29 cellular contexts compared by ENCODE assay signal in genomic region chr3:52593103-52593502, GRCh38. TPM values are rescaled to one million over a fixed set of nuclear protein-coding genes. Genes with fewer than 3 reads are reported as not detected.
A peak's percentile ranks its signal among the peaks of the same experiment; 100 is the strongest.
DNase-seq lines count a peak whose midpoint lies in the region; ATAC-seq, FAIRE-seq and TF ChIP-seq lines count a peak whose summit lies in the region.
"Had no signal": no experiment of that assay in that cellular context is flagged by ENCODE, and none has a peak within 500 bp of the region (broad histone marks: within the 10 kb centered on the region; RNA-seq: fewer than 3 reads in every experiment).

No MANE protein-coding gene starts in this region.

- POLR2A ChIA-PET in activated CD8-positive, alpha-beta T cell treated with anti-CD3 and anti-CD28 coated beads for 36 hours (lab: Charles Lee), result interaction anchor here (0.7 to 1.4 kb wide), 2 partner anchors 38 to 316 kb away, joined by 3 read pairs; no protein-coding TSS in a partner anchor
- POLR2A ChIA-PET in HepG2 (lab: Yijun Ruan, JAX), result no interaction called here

- DNase-seq in Right ventricle myocardium superior (peak; percentile 52), Right ventricle myocardium inferior (ENCODE audit: missing footprints) (no peak), adrenal gland (peak in 5 of 7 donors; percentile 23 to 72 (median 60)), globus pallidus (ENCODE audit: low spot score) (peak; percentile 26), HepG2 (ENCODE audit: low spot score) (no peak), chondrocyte (ENCODE audit: low spot score) (no peak)
- no peak for DNase-seq in stimulated activated effector memory CD8-positive, alpha-beta T cell treated with anti-CD3 and anti-CD28 coated beads, Interleukin-12 subunit alpha, Interleukin-12 subunit beta, amount 100 ng/mL, for 72 hours (ENCODE audit: low spot score in 2 of 2)
- no peak for DNase-seq in activated CD8-positive, alpha-beta T cell treated with anti-CD3 and anti-CD28 coated beads for 36 hours
- DNase-seq: 8988T; AML-193; IMR-90; Karpas-422; MV-4-11; NCI-H1105 treated with DMSO at 0.1 percent for 48 hours; NCI-H1694; NCI-H2081; NCI-H2171; NCI-H345; NCI-H524; NCI-H774; NK-92 treated with Interleukin-12 subunit alpha and Interleukin-12 subunit beta, amount 100 ng/mL, for 24 hours; Peyer's patch had no signal

- H2AFZ ChIP-seq in HepG2 (ENCODE audit: low read length), result no peak overlapping the region

- H3K4me2 ChIP-seq in HepG2 (ENCODE audit: low read depth, low read length), result no peak overlapping the region

- TF ChIP-seq CTCF in adrenal gland (IDR thresholded peaks at IDR 0.05) (no peak), HepG2 (CRISPR knock-in tag; IDR thresholded peaks at IDR 0.05) (no peak), chondrocyte (IDR thresholded peaks at IDR 0.05) (no peak)
- TF ChIP-seq CTCF in activated CD8-positive, alpha-beta T cell treated with anti-CD3 and anti-CD28 coated beads for 36 hours (IDR thresholded peaks at IDR 0.05), result no peak

- peaks cover 69% of the 10 kb centered on the region for H3K36me3 Mint-ChIP-seq in stimulated activated effector memory CD8-positive, alpha-beta T cell treated with anti-CD3 and anti-CD28 coated beads, Interleukin-12 subunit alpha, Interleukin-12 subunit beta, amount 100 ng/mL, for 72 hours
- peaks cover 26% of the 10 kb centered on the region for H3K36me3 Mint-ChIP-seq in activated CD8-positive, alpha-beta T cell treated with anti-CD3 and anti-CD28 coated beads for 36 hours (ENCODE audit: low read depth)
- H3K36me3 Mint-ChIP-seq in chondrocyte (ENCODE audit: low read depth), result peaks cover 39% of the 10 kb centered on the region

- H3K79me2 ChIP-seq in HepG2 (ENCODE audit: insufficient read depth, low read length), result no peaks in the 10 kb centered on the region

- intact Hi-C loops in Right ventricle myocardium superior (cut with DNase I), result no loop called here
- intact Hi-C loops in Right ventricle myocardium inferior (cut with DNase I), result no loop called here
- intact Hi-C loops in adrenal gland (cut with DNase I), result no loop called here
- intact Hi-C loops in activated CD8-positive, alpha-beta T cell treated with anti-CD3 and anti-CD28 coated beads for 36 hours (cut with micrococcal nuclease), result no loop called here
- intact Hi-C loops in HepG2 (cut with micrococcal nuclease; ENCODE audit: unreplicated experiment), result no loop called here

- H3K4me1 ChIP-seq in adrenal gland (replicated peaks in 1 of 2) (peaks cover 3 to 9% of the 10 kb centered on the region in 2 donors), HepG2 (ENCODE audit: insufficient read depth, low read length) (no peaks in the 10 kb centered on the region)
- H3K4me1 ChIP-seq: Peyer's patch had no signal

- CTCF ChIA-PET in activated CD8-positive, alpha-beta T cell treated with anti-CD3 and anti-CD28 coated beads for 36 hours (lab: Charles Lee), result interaction anchor here (1.3 kb wide), 1 partner anchor 10 kb away, joined by 4 read pairs; no protein-coding TSS in a partner anchor
- CTCF ChIA-PET in HepG2 (lab: Yijun Ruan, JAX; ENCODE audit: low intra/inter-chr PET ratio, low total read pairs), result no interaction called here

- in situ Hi-C loops in HepG2 (cut with HindIII; ENCODE audit: extremely low pct_ligation_motif_present, low pct_unique_long_range_greater_than_20kb), result no loop called here

- no peaks in the 10 kb centered on the region for H3K9me3 Mint-ChIP-seq in stimulated activated effector memory CD8-positive, alpha-beta T cell treated with anti-CD3 and anti-CD28 coated beads, Interleukin-12 subunit alpha, Interleukin-12 subunit beta, amount 100 ng/mL, for 72 hours
- H3K9me3 Mint-ChIP-seq in activated CD8-positive, alpha-beta T cell treated with anti-CD3 and anti-CD28 coated beads for 36 hours, result no peaks in the 10 kb centered on the region
- H3K9me3 Mint-ChIP-seq in chondrocyte (ENCODE audit: low read depth), result no peaks in the 10 kb centered on the region

- BruUV-seq in HepG2 (replicated peaks; lab: Mats Ljungman, UMichigan), result no TSS peak

- H3K9me3 ChIP-seq in adrenal gland (replicated peaks in 1 of 3) (no peaks in the 10 kb centered on the region), HepG2 (ENCODE audit: low read length) (no peaks in the 10 kb centered on the region)
- H3K9me3 ChIP-seq: Peyer's patch had no signal

- H3K9ac ChIP-seq in HepG2 (ENCODE audit: insufficient read depth, low read depth, low read length), result no peak overlapping the region

- ATAC-seq in Right ventricle myocardium superior (ENCODE audit: poor library complexity) (peak; percentile 49), Right ventricle myocardium inferior (no peak), HepG2 (no peak)
- ATAC-seq in stimulated activated effector memory CD8-positive, alpha-beta T cell treated with anti-CD3 and anti-CD28 coated beads, Interleukin-12 subunit alpha, Interleukin-12 subunit beta, amount 100 ng/mL, for 72 hours, result no peak
- ATAC-seq in activated CD8-positive, alpha-beta T cell treated with anti-CD3 and anti-CD28 coated beads for 36 hours, result no peak
- ATAC-seq: HCT116 had no signal

- H3K27me3 Mint-ChIP-seq in activated CD8-positive, alpha-beta T cell treated with anti-CD3 and anti-CD28 coated beads for 36 hours, result no peaks in the 10 kb centered on the region
- no peaks in the 10 kb centered on the region for H3K27me3 Mint-ChIP-seq in chondrocyte (ENCODE audit: low read depth)

- no peak for FAIRE-seq in HepG2 (lab: Jason Lieb, UNC)
- FAIRE-seq: G401.6, GM12892, GM19239, H1, HTR-8/SVneo had no signal

- 50 to 67% (median 59%) methylated on average over 1 of the region's 1 CpG for WGBS in adrenal gland, 4 donors
- 100% methylated on average over 1 of the region's 1 CpG for WGBS in HepG2 (ENCODE audit: low lambda C conversion rate)

- H4K20me1 ChIP-seq in HepG2 (ENCODE audit: insufficient read depth, low read length), result no peaks in the 10 kb centered on the region

- TF ChIP-seq EP300 in HepG2 (IDR thresholded peaks at IDR 0.05; ENCODE audit: low read depth in 2 of 2, low read length in 2 of 2) (no peak), HepG2 (CRISPR knock-in tag; IDR thresholded peaks at IDR 0.05; ENCODE audit: borderline replicate concordance) (no peak)

- peak overlapping the region; percentile 17 for H3K27ac Mint-ChIP-seq in stimulated activated effector memory CD8-positive, alpha-beta T cell treated with anti-CD3 and anti-CD28 coated beads, Interleukin-12 subunit alpha, Interleukin-12 subunit beta, amount 100 ng/mL, for 72 hours
- H3K27ac Mint-ChIP-seq in activated CD8-positive, alpha-beta T cell treated with anti-CD3 and anti-CD28 coated beads for 36 hours, result no peak overlapping the region
- H3K27ac Mint-ChIP-seq in chondrocyte (ENCODE audit: unreplicated experiment), result no peak overlapping the region

- no peak for TF ChIP-seq RAD21 in HepG2 (CRISPR knock-in tag; IDR thresholded peaks at IDR 0.05)

- H3K27ac ChIP-seq in adrenal gland (no peak overlapping the region), HepG2 (ENCODE audit: extremely low read length, insufficient read depth, low read length) (no peak overlapping the region)
- H3K27ac ChIP-seq: C4-2B, Peyer's patch had no signal

- no peaks in the 10 kb centered on the region for H3K4me1 Mint-ChIP-seq in stimulated activated effector memory CD8-positive, alpha-beta T cell treated with anti-CD3 and anti-CD28 coated beads, Interleukin-12 subunit alpha, Interleukin-12 subunit beta, amount 100 ng/mL, for 72 hours
- no peaks in the 10 kb centered on the region for H3K4me1 Mint-ChIP-seq in activated CD8-positive, alpha-beta T cell treated with anti-CD3 and anti-CD28 coated beads for 36 hours (ENCODE audit: low read depth)
- H3K4me1 Mint-ChIP-seq in chondrocyte (ENCODE audit: low read depth), result no peaks in the 10 kb centered on the region

- H3K27me3 ChIP-seq in adrenal gland, result no peaks in the 10 kb centered on the region
- no peaks in the 10 kb centered on the region for H3K27me3 ChIP-seq in HepG2 (ENCODE audit: control insufficient read depth in 1 of 2, insufficient read depth in 2 of 2, low read length in 2 of 2)
- H3K27me3 ChIP-seq: Peyer's patch had no signal

- no peak overlapping the region for H3K4me3 Mint-ChIP-seq in stimulated activated effector memory CD8-positive, alpha-beta T cell treated with anti-CD3 and anti-CD28 coated beads, Interleukin-12 subunit alpha, Interleukin-12 subunit beta, amount 100 ng/mL, for 72 hours
- H3K4me3 Mint-ChIP-seq in activated CD8-positive, alpha-beta T cell treated with anti-CD3 and anti-CD28 coated beads for 36 hours, result no peak overlapping the region
- H3K4me3 Mint-ChIP-seq in chondrocyte (ENCODE audit: unreplicated experiment), result no peak overlapping the region

- H3K36me3 ChIP-seq in adrenal gland (replicated peaks in 1 of 2), result peaks cover 0 to 16% of the 10 kb centered on the region in 2 donors
- peaks cover 4 to 25% of the 10 kb centered on the region in 2 experiments; a peak in 3 of 5 replicates for H3K36me3 ChIP-seq in HepG2 (replicated peaks in 1 of 2; ENCODE audit: control insufficient read depth in 1 of 2, insufficient read depth in 2 of 2, low read length in 2 of 2)

- H3K4me3 ChIP-seq in adrenal gland, result no peak overlapping the region
- H3K4me3 ChIP-seq in HepG2 (replicated peaks in 1 of 3; ENCODE audit: insufficient read depth in 1 of 3, low read depth in 2 of 3, low read length in 3 of 3), result no peak overlapping the region
- H3K4me3 ChIP-seq: Peyer's patch had no signal

- TF ChIP-seq POLR2A in adrenal gland (IDR thresholded peaks at IDR 0.05) (no peak), HepG2 (IDR thresholded peaks at IDR 0.05; ENCODE audit: insufficient read depth in 1 of 2, low read depth in 2 of 2, low read length in 2 of 2) (no peak)

RNA-seq across cellular contexts. Expression of gene UQCC5, which starts 56.7 kb away (rescaled TPM):
- 71.2 TPM for total RNA-seq in Right ventricle myocardium superior
- total RNA-seq in Right ventricle myocardium inferior, result 71.1 TPM
- total RNA-seq in adrenal gland, result 100 to 1,000 TPM in 1 of 8 donors, 10 to 100 TPM in 5, 1 to 10 TPM in 2; 1.1 to 114 (median 67.7) TPM
- polyA plus RNA-seq in adrenal gland, result 100 to 1,000 TPM in 1 of 3 donors, 10 to 100 TPM in 2; 34.9 to 330 (median 99.9) TPM
- total RNA-seq in activated CD8-positive, alpha-beta T cell treated with anti-CD3 and anti-CD28 coated beads for 36 hours, result 10 to 100 TPM; 14.0 to 20.5 TPM
- total RNA-seq in HepG2 (2016; rRNA removed; fragmentation: Illumina TruSeq; extraction: Trizol), result 29.5 and 33.7 TPM in 2 replicates
- 45.8 and 54.6 TPM in 2 replicates for total RNA-seq in HepG2 (2016; cell fraction: cytosol; rRNA removed; fragmentation: Illumina TruSeq; extraction: Trizol; ENCODE audit: low read depth)
- total RNA-seq in HepG2 (2016; cell fraction: insoluble cytoplasmic fraction; rRNA removed; fragmentation: Illumina TruSeq; extraction: Trizol), result 26.7 and 30.2 TPM in 2 replicates
- 28.0 and 35.7 TPM in 2 replicates for total RNA-seq in HepG2 (2016; cell fraction: membrane; rRNA removed; fragmentation: Illumina TruSeq; extraction: Trizol)
- total RNA-seq in HepG2 (2016; cell fraction: nucleus; rRNA removed; fragmentation: Illumina TruSeq; extraction: Trizol), result 13.6 and 19.8 TPM in 2 replicates
- polyA plus RNA-seq in HepG2 (2011; rRNA removed), result 15.4 and 15.7 TPM in 2 replicates
- polyA plus RNA-seq in HepG2 (2011; cell fraction: cytosol; rRNA removed), result 16.5 and 17.9 TPM in 2 replicates
- 23.9 and 45.2 TPM in 2 replicates for polyA plus RNA-seq in HepG2 (2011; cell fraction: nucleus; rRNA removed)
- polyA plus RNA-seq in HepG2 (2012), result 7.0 and 36.2 TPM in 2 replicates
- 58.7 and 84.5 TPM in 2 replicates for polyA plus RNA-seq in HepG2 (2016; cell fraction: cytosol; fragmentation: Illumina TruSeq; extraction: Trizol; ENCODE audit: low read depth)
- polyA plus RNA-seq in HepG2 (2016; cell fraction: insoluble cytoplasmic fraction; fragmentation: Illumina TruSeq; extraction: Trizol; ENCODE audit: low read depth), result 49.0 and 49.7 TPM in 2 replicates
- polyA plus RNA-seq in HepG2 (2016; cell fraction: membrane; fragmentation: Illumina TruSeq; extraction: Trizol; ENCODE audit: low read depth), result 35.2 and 53.6 TPM in 2 replicates
- 38.0 and 44.8 TPM in 2 replicates for polyA plus RNA-seq in HepG2 (2016; cell fraction: nucleus; fragmentation: Illumina TruSeq; extraction: Trizol; ENCODE audit: insufficient read depth, low read depth)
- polyA minus RNA-seq in HepG2 (2011; rRNA and poly(A)+ RNA removed; ENCODE audit: low replicate concordance), result 9.6 and 17.6 TPM in 2 replicates
- 5.4 and 10.7 TPM in 2 replicates for polyA minus RNA-seq in HepG2 (2011; cell fraction: cytosol; rRNA and poly(A)+ RNA removed)
- 13.0 and 14.4 TPM in 2 replicates for polyA minus RNA-seq in HepG2 (2011; cell fraction: nucleus; rRNA and poly(A)+ RNA removed)
- 13.7 to 30.4 TPM (median 16.9 TPM) in 3 replicates for total RNA-seq in chondrocyte

RNA-seq across cellular contexts. Expression of gene NT5DC2, which starts 59.4 kb away (rescaled TPM):
- 84.1 TPM for total RNA-seq in Right ventricle myocardium superior
- 105 TPM for total RNA-seq in Right ventricle myocardium inferior
- 100 to 1,000 TPM in 3 of 8 donors, 10 to 100 TPM in 5; 50.8 to 180 (median 78.7) TPM for total RNA-seq in adrenal gland
- polyA plus RNA-seq in adrenal gland, result 100 to 1,000 TPM in 2 of 3 donors, 10 to 100 TPM in 1; 91.9 to 384 (median 176) TPM
- total RNA-seq in activated CD8-positive, alpha-beta T cell treated with anti-CD3 and anti-CD28 coated beads for 36 hours, result 10 to 100 TPM; 53.8 to 61.7 TPM
- total RNA-seq in HepG2 (2016; rRNA removed; fragmentation: Illumina TruSeq; extraction: Trizol), result 105 and 131 TPM in 2 replicates
- 335 and 351 TPM in 2 replicates for total RNA-seq in HepG2 (2016; cell fraction: cytosol; rRNA removed; fragmentation: Illumina TruSeq; extraction: Trizol; ENCODE audit: low read depth)
- 92.9 and 127 TPM in 2 replicates for total RNA-seq in HepG2 (2016; cell fraction: insoluble cytoplasmic fraction; rRNA removed; fragmentation: Illumina TruSeq; extraction: Trizol)
- 398 and 413 TPM in 2 replicates for total RNA-seq in HepG2 (2016; cell fraction: membrane; rRNA removed; fragmentation: Illumina TruSeq; extraction: Trizol)
- 102 and 116 TPM in 2 replicates for total RNA-seq in HepG2 (2016; cell fraction: nucleus; rRNA removed; fragmentation: Illumina TruSeq; extraction: Trizol)
- 217 and 240 TPM in 2 replicates for polyA plus RNA-seq in HepG2 (2011; rRNA removed)
- 148 and 220 TPM in 2 replicates for polyA plus RNA-seq in HepG2 (2011; cell fraction: cytosol; rRNA removed)
- 493 and 549 TPM in 2 replicates for polyA plus RNA-seq in HepG2 (2011; cell fraction: nucleus; rRNA removed)
- 109 and 144 TPM in 2 replicates for polyA plus RNA-seq in HepG2 (2012)
- polyA plus RNA-seq in HepG2 (2016; cell fraction: cytosol; fragmentation: Illumina TruSeq; extraction: Trizol; ENCODE audit: low read depth), result 760 and 829 TPM in 2 replicates
- 161 and 192 TPM in 2 replicates for polyA plus RNA-seq in HepG2 (2016; cell fraction: insoluble cytoplasmic fraction; fragmentation: Illumina TruSeq; extraction: Trizol; ENCODE audit: low read depth)
- polyA plus RNA-seq in HepG2 (2016; cell fraction: membrane; fragmentation: Illumina TruSeq; extraction: Trizol; ENCODE audit: low read depth), result 646 and 710 TPM in 2 replicates
- 319 and 344 TPM in 2 replicates for polyA plus RNA-seq in HepG2 (2016; cell fraction: nucleus; fragmentation: Illumina TruSeq; extraction: Trizol; ENCODE audit: insufficient read depth, low read depth)
- 166 and 240 TPM in 2 replicates for polyA minus RNA-seq in HepG2 (2011; rRNA and poly(A)+ RNA removed; ENCODE audit: low replicate concordance)
- polyA minus RNA-seq in HepG2 (2011; cell fraction: cytosol; rRNA and poly(A)+ RNA removed), result 60.3 and 89.1 TPM in 2 replicates
- polyA minus RNA-seq in HepG2 (2011; cell fraction: nucleus; rRNA and poly(A)+ RNA removed), result 74.0 and 75.3 TPM in 2 replicates
- total RNA-seq in chondrocyte, result 283 to 309 TPM (median 298 TPM) in 3 replicates

Comparison
In these comparisons a context has a peak if more than half of its experiments do, and no peak if none do; other contexts are left out.
1. DNase-seq: peak in Right ventricle myocardium superior (single experiment), adrenal gland (5 of 7) and globus pallidus (single experiment); none in Right ventricle myocardium inferior (single experiment), stimulated activated effector memory CD8-positive, alpha-beta T cell treated with anti-CD3 and anti-CD28 coated beads, Interleukin-12 subunit alpha, Interleukin-12 subunit beta, amount 100 ng/mL, for 72 hours (0 of 2), activated CD8-positive, alpha-beta T cell treated with anti-CD3 and anti-CD28 coated beads for 36 hours (single experiment), HepG2 (single experiment) and chondrocyte (single experiment).